Comparison of ENCODE assay signal across 11 cellular contexts in the genomic region with DNA sequence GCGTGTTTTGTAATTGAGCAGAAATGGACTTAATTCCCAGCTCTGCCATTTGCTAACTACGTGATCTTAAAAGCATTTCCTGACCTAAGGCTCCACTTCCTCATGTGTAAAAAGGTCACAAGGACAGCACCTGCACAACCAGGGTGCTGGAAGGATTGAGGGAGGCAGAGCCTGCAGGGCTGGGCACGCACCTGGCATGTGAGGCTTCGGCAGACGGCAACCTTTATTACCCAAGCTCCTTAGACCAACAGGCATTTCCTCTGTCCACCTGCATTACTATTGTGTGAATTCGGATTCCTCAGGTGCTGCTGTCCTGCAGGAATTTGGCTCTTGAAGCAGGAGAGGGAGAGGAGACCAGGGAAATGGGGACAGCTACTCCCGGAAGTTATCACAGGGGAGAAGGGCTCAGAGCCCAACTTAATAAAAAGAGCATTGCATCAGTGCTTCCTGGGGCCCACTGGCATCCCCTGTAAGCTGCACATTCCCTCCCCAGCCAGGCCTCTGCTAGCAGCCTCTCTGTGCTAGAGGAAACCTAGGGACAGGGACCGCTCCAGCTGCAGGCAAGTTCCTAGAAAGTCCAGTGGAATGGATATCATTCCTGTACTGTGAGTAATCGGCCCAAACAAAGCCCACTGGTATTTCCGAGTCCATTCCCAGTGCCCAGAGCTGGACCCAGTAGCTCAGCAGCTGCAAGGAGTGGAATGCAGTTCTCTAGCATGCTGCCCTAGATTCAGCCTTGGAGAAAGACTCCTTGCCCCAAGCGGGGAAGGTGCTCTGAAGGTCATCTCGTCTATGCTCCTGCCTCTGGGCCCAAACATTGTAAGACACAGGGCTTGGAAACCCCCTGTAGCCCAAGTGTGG.
DNase-seq lines count a peak whose midpoint lies in the region; ATAC-seq and TF ChIP-seq lines count a peak whose summit lies in the region.
"Had no signal": no experiment of that assay in that cellular context is flagged by ENCODE, and none has a peak within 500 bp of the region (broad histone marks: within the 10 kb centered on the region; RNA-seq: fewer than 3 reads in every experiment).

No MANE protein-coding gene starts in this region.

- DNase-seq in CD4-positive, CD25-positive, alpha-beta regulatory T cell, result no peak
- DNase-seq in HT-29 (ENCODE audit: low spot score) (peak; percentile 34), MCF 10A (ENCODE audit: unreplicated experiment) (peak; percentile 37), lung (ENCODE audit: low spot score) (no peak), caudate nucleus (lab: John Stamatoyannopoulos, UW) (no peak), body of pancreas (no peak)
- DNase-seq in activated CD4-positive, CD25-positive, alpha-beta regulatory T cell treated with anti-CD3 and anti-CD28 coated beads, Interleukin-2, amount 50 U/mL, for 72 hours, result no peak
- no peak for DNase-seq in activated CD4-positive, CD25-positive, alpha-beta regulatory T cell (lab: John Stamatoyannopoulos, UW)
- DNase-seq: activated CD4-positive, alpha-beta T cell treated with anti-CD3 and anti-CD28 coated beads for 36 hours; effector CD8-positive, alpha-beta T cell; NCI-H2227 treated with DMSO at 0.1 percent for 48 hours had no signal

- H3K27me3 Mint-ChIP-seq in CD4-positive, CD25-positive, alpha-beta regulatory T cell, result no peaks in the 10 kb centered on the region
- H3K27me3 Mint-ChIP-seq in MCF 10A (ENCODE audit: insufficient read depth, unreplicated experiment), result peaks cover 13% of the 10 kb centered on the region

- peaks cover 52% of the 10 kb centered on the region for H3K4me1 ChIP-seq in CD4-positive, CD25-positive, alpha-beta regulatory T cell (ENCODE audit: control insufficient read depth, insufficient read depth, low read length, poor library complexity, severe bottlenecking)
- H3K4me1 ChIP-seq in lung (ENCODE audit: control insufficient read depth in 2 of 2, insufficient read depth in 2 of 2, low read length in 2 of 2) (peaks cover 0 to 5% of the 10 kb centered on the region in 2 donors), body of pancreas (no peaks in the 10 kb centered on the region)

- H3K9me3 ChIP-seq in CD4-positive, CD25-positive, alpha-beta regulatory T cell (ENCODE audit: control insufficient read depth in 2 of 2, low read length in 2 of 2), result no peaks in the 10 kb centered on the region
- H3K9me3 ChIP-seq in lung (ENCODE audit: control insufficient read depth in 2 of 2, insufficient read depth in 1 of 2, low read length in 1 of 2) (no peaks in the 10 kb centered on the region), body of pancreas (no peaks in the 10 kb centered on the region)

- H3K36me3 ChIP-seq in CD4-positive, CD25-positive, alpha-beta regulatory T cell (ENCODE audit: control insufficient read depth, insufficient read depth, low read length), result no peaks in the 10 kb centered on the region
- H3K36me3 ChIP-seq in lung (ENCODE audit: control insufficient read depth in 2 of 2, insufficient read depth in 2 of 2, low read length in 2 of 2) (no peaks in the 10 kb centered on the region), body of pancreas (replicated peaks in 1 of 2; ENCODE audit: insufficient read depth in 1 of 2, low read depth in 2 of 2) (no peaks in the 10 kb centered on the region)

- TF ChIP-seq CTCF in MCF 10A (IDR thresholded peaks at IDR 0.05; ENCODE audit: unreplicated experiment), result no peak
- no peak for TF ChIP-seq CTCF in lung (IDR thresholded peaks at IDR 0.05; ENCODE audit: control extremely low read depth, extremely low read depth)
- no peak for TF ChIP-seq CTCF in body of pancreas (IDR thresholded peaks at IDR 0.05)

- CTCF ChIA-PET in MCF 10A (lab: Yijun Ruan, JAX), result interaction anchor here (0.6 to 3.2 kb wide), 6 partner anchors 9 to 230 kb away, joined by 3 to 21 read pairs (median 4); no protein-coding TSS in a partner anchor

- no peaks in the 10 kb centered on the region for H3K36me3 Mint-ChIP-seq in CD4-positive, CD25-positive, alpha-beta regulatory T cell
- H3K36me3 Mint-ChIP-seq in MCF 10A (ENCODE audit: insufficient read depth, unreplicated experiment), result no peaks in the 10 kb centered on the region

- H3K4me3 ChIP-seq in CD4-positive, CD25-positive, alpha-beta regulatory T cell (ENCODE audit: low read depth, low read length), result peak overlapping the region; percentile 45
- H3K4me3 ChIP-seq in lung (no peak overlapping the region), body of pancreas (no peak overlapping the region)

- H3K4me3 Mint-ChIP-seq in CD4-positive, CD25-positive, alpha-beta regulatory T cell, result peak overlapping the region; percentile 75 to 87 (median 79)
- H3K4me3 Mint-ChIP-seq in MCF 10A (ENCODE audit: unreplicated experiment), result no peak overlapping the region

- BruUV-seq in MCF 10A (replicated peaks; lab: Mats Ljungman, UMichigan), result no TSS peak

- no peak overlapping the region for H3K27ac ChIP-seq in CD4-positive, CD25-positive, alpha-beta regulatory T cell (ENCODE audit: insufficient read depth, low read length, poor library complexity, severe bottlenecking)
- no peak overlapping the region for H3K27ac ChIP-seq in lung (ENCODE audit: low read depth in 1 of 2, low read length in 1 of 2)
- H3K27ac ChIP-seq in caudate nucleus (ENCODE audit: low read depth, low read length), result no peak overlapping the region
- H3K27ac ChIP-seq in body of pancreas, result no peak overlapping the region

- H3K27me3 ChIP-seq in CD4-positive, CD25-positive, alpha-beta regulatory T cell (ENCODE audit: control insufficient read depth, insufficient read depth, low read length), result no peaks in the 10 kb centered on the region
- H3K27me3 ChIP-seq in lung (ENCODE audit: control insufficient read depth, insufficient read depth) (no peaks in the 10 kb centered on the region), body of pancreas (no peaks in the 10 kb centered on the region)

- POLR2A ChIA-PET in MCF 10A (lab: Yijun Ruan, JAX), result interaction anchor here (0.7 to 1.1 kb wide), 3 partner anchors 13 to 735 kb away, joined by 3 read pairs; no protein-coding TSS in a partner anchor

- H3K27ac Mint-ChIP-seq in CD4-positive, CD25-positive, alpha-beta regulatory T cell, result peak overlapping the region in 2 of 3 donors; percentile 69 to 84
- H3K27ac Mint-ChIP-seq in MCF 10A (ENCODE audit: low read depth, unreplicated experiment), result no peak overlapping the region
- H3K27ac Mint-ChIP-seq: activated CD4-positive, alpha-beta T cell treated with anti-CD3 and anti-CD28 coated beads for 36 hours had no signal

- TF ChIP-seq POLR2A in body of pancreas (IDR thresholded peaks at IDR 0.05), result no peak

- no peak for ATAC-seq in CD4-positive, CD25-positive, alpha-beta regulatory T cell (ENCODE audit: low read depth in 2 of 2)
- ATAC-seq in lung (ENCODE audit: insufficient read depth, low FRiP score), result peak; percentile 29
- no peak for ATAC-seq in body of pancreas
- ATAC-seq: activated CD4-positive, alpha-beta T cell treated with anti-CD3 and anti-CD28 coated beads for 36 hours had no signal

- WGBS in lung, 2 donors, result 51 to 63% methylated on average over 12 of the region's 12 CpGs
- 64 to 70% methylated on average over 8 to 12 of the region's 12 CpGs for WGBS in body of pancreas, 2 donors

- intact Hi-C loops in MCF 10A (cut with micrococcal nuclease) (no loop called here), body of pancreas (cut with DNase I) (no loop called here)

- H3K9me3 Mint-ChIP-seq in CD4-positive, CD25-positive, alpha-beta regulatory T cell, result no peaks in the 10 kb centered on the region
- H3K9me3 Mint-ChIP-seq in MCF 10A (ENCODE audit: unreplicated experiment), result no peaks in the 10 kb centered on the region

- H3K4me1 Mint-ChIP-seq in CD4-positive, CD25-positive, alpha-beta regulatory T cell, result peaks cover 18 to 60% (median 48%) of the 10 kb centered on the region in 4 donors
- peaks cover 23% of the 10 kb centered on the region for H3K4me1 Mint-ChIP-seq in MCF 10A (ENCODE audit: insufficient read depth, unreplicated experiment)

Comparison
In these comparisons a context has a peak if more than half of its experiments do, and no peak if none do; other contexts are left out.
1. DNase-seq: peak in HT-29 (single experiment) and MCF 10A (single experiment); none in CD4-positive, CD25-positive, alpha-beta regulatory T cell (0 of 3), lung (single experiment), caudate nucleus (0 of 61), activated CD4-positive, CD25-positive, alpha-beta regulatory T cell treated with anti-CD3 and anti-CD28 coated beads, Interleukin-2, amount 50 U/mL, for 72 hours (single experiment), body of pancreas (0 of 4) and activated CD4-positive, CD25-positive, alpha-beta regulatory T cell (0 of 4).